Comparison of ENCODE assay signal across 18 cellular contexts in genomic region chr12:132731574-132731973, GRCh38.
"Had no signal": no experiment of that assay in that cellular context is flagged by ENCODE, and none has a peak within 500 bp of the region (broad histone marks: within the 10 kb centered on the region; RNA-seq: fewer than 3 reads in every experiment).

No MANE protein-coding gene starts in this region.

- H3K27ac ChIP-seq: coronary artery, epithelial cell of prostate, esophagus squamous epithelium, foreskin keratinocyte, hepatocyte, psoas muscle, right lobe of liver, stomach had no signal

- H3K4me3 Mint-ChIP-seq: natural killer cell treated with Interleukin-12 subunit alpha and Interleukin-12 subunit beta and Interleukin-15 and Interleukin-18, amount 100 ng/mL, for 72 hours had no signal

- H3K9me3 Mint-ChIP-seq: natural killer cell treated with Interleukin-12 subunit alpha and Interleukin-12 subunit beta and Interleukin-15 and Interleukin-18, amount 100 ng/mL, for 72 hours had no signal

- DNase-seq: cerebellar nuclear complex; effector memory CD4-positive, alpha-beta T cell; esophagus squamous epithelium; foreskin keratinocyte; head of caudate nucleus; kidney glomerular epithelial cell; midbrain; psoas muscle; retina; right lobe of liver; stimulated activated naive CD4-positive, alpha-beta T cell; stomach; substantia nigra; trophoblast cell had no signal

- H3K4me1 ChIP-seq: esophagus squamous epithelium, foreskin keratinocyte, psoas muscle, right lobe of liver, stomach had no signal

- H3K27me3 Mint-ChIP-seq: natural killer cell treated with Interleukin-12 subunit alpha and Interleukin-12 subunit beta and Interleukin-15 and Interleukin-18, amount 100 ng/mL, for 72 hours had no signal

- H3K4me3 ChIP-seq: coronary artery, esophagus squamous epithelium, hepatocyte, psoas muscle, right lobe of liver, stomach had no signal

- H3K27ac Mint-ChIP-seq: natural killer cell treated with Interleukin-12 subunit alpha and Interleukin-12 subunit beta and Interleukin-15 and Interleukin-18, amount 100 ng/mL, for 72 hours had no signal

- H3K27me3 ChIP-seq: esophagus squamous epithelium, foreskin keratinocyte, hepatocyte, right lobe of liver, stomach had no signal

- H3K9me3 ChIP-seq: esophagus squamous epithelium, psoas muscle, right lobe of liver, stomach had no signal
